Comparison of ENCODE assay signal across 17 cellular contexts in genomic region chr11:329886-330253, GRCh38. TPM values are rescaled to one million over a fixed set of nuclear protein-coding genes. Genes with fewer than 3 reads are reported as not detected.
DNase-seq lines count a peak whose midpoint lies in the region; ATAC-seq and TF ChIP-seq lines count a peak whose summit lies in the region.
"Had no signal": no experiment of that assay in that cellular context is flagged by ENCODE, and none has a peak within 500 bp of the region (broad histone marks: within the 10 kb centered on the region; RNA-seq: fewer than 3 reads in every experiment).

No MANE protein-coding gene starts in this region.

- H3K4me1 ChIP-seq in hepatocyte (ENCODE audit: insufficient read depth) (peaks cover 33% of the 10 kb centered on the region), testis (peaks cover 55% of the 10 kb centered on the region)
- H3K4me1 ChIP-seq: HAP-1 had no signal

- no peak overlapping the region for H2AFZ ChIP-seq in hepatocyte

- 95% methylated on average over 2 of the region's 2 CpGs for WGBS in hepatocyte (ENCODE audit: low lambda C conversion rate, missing lambda C conversion rate)
- 76 to 83% methylated on average over 2 of the region's 2 CpGs for WGBS in testis, 2 donors

- ATAC-seq in activated B cell treated with CpG ODN at 0.5 μM for 24 hours (ENCODE audit: low read depth) (no peak), HG03045 (IDR thresholded peaks at IDR 0.05; ENCODE audit: unreplicated experiment) (no peak)

- no peaks in the 10 kb centered on the region for H3K9me2 ChIP-seq in hepatocyte (replicated peaks; ENCODE audit: insufficient read depth)
- H3K9me2 ChIP-seq: SK-N-SH had no signal

- H3K4me1 Mint-ChIP-seq in activated B cell treated with CpG ODN at 0.5 μM for 24 hours: peaks cover 52% of the 10 kb centered on the region

- CTCF ChIA-PET in activated B cell treated with CpG ODN at 0.5 μM for 24 hours (lab: Charles Lee): interaction anchor here (1.3 to 1.9 kb wide), 2 partner anchors 21 to 79 kb away, joined by 3 to 8 read pairs; no protein-coding TSS in a partner anchor

- H3K27ac ChIP-seq in hepatocyte (peak overlapping the region; percentile 44), testis (peak overlapping the region; percentile 33 to 91)

- no peak for TF ChIP-seq POLR2A in testis (IDR thresholded peaks at IDR 0.05)

- POLR2A ChIA-PET in activated B cell treated with CpG ODN at 0.5 μM for 24 hours (lab: Charles Lee): interaction anchor here (1.0 to 3.5 kb wide), 3 partner anchors 10 to 26 kb away, joined by 3 to 21 read pairs (median 3); no protein-coding TSS in a partner anchor

- no peaks in the 10 kb centered on the region for H3K36me3 Mint-ChIP-seq in activated B cell treated with CpG ODN at 0.5 μM for 24 hours (ENCODE audit: low read depth)

- H3K27ac Mint-ChIP-seq in activated B cell treated with CpG ODN at 0.5 μM for 24 hours: peak overlapping the region; percentile 75

- no peak overlapping the region for H3K4me3 Mint-ChIP-seq in activated B cell treated with CpG ODN at 0.5 μM for 24 hours

- H3K36me3 ChIP-seq in hepatocyte (replicated peaks; ENCODE audit: insufficient read depth, low read depth) (no peaks in the 10 kb centered on the region), testis (ENCODE audit: low read depth, missing control alignments) (no peaks in the 10 kb centered on the region)
- H3K36me3 ChIP-seq: HAP-1 had no signal

- H4K20me1 ChIP-seq in hepatocyte (ENCODE audit: insufficient read depth, poor library complexity, severe bottlenecking): no peaks in the 10 kb centered on the region

- H3K4me3 ChIP-seq in hepatocyte (no peak overlapping the region), testis (no peak overlapping the region)
- H3K4me3 ChIP-seq: HAP-1, lung had no signal

- peak; percentile 28 for DNase-seq in activated effector memory CD4-positive, alpha-beta T cell treated with anti-CD3 and anti-CD28 coated beads, Interleukin-2, amount 50 U/mL, for 16 hours
- no peak for DNase-seq in activated effector memory CD4-positive, alpha-beta T cell treated with Interleukin-2 at 50 U/mL for 16 hours
- DNase-seq in activated B cell treated with CpG ODN at 0.5 μM for 24 hours (no peak), hepatocyte (ENCODE audit: low spot score) (no peak), testis (no peak), nucleus accumbens (lab: John Stamatoyannopoulos, UW) (no peak), KG1 (lab: John Stamatoyannopoulos, UW) (no peak)
- DNase-seq: DMS153, foreskin melanocyte, NCI-H1417 treated with DMSO at 0.1 percent for 48 hours had no signal

- intact Hi-C loops in activated B cell treated with CpG ODN at 0.5 μM for 24 hours (cut with micrococcal nuclease) (no loop called here), testis (cut with DNase I; ENCODE audit: low total_unique reads) (no loop called here)

- TF ChIP-seq CTCF in activated B cell treated with CpG ODN at 0.5 μM for 24 hours (IDR thresholded peaks at IDR 0.05): no peak
- no peak for TF ChIP-seq CTCF in hepatocyte (IDR thresholded peaks at IDR 0.05; ENCODE audit: poor library complexity)
- no peak for TF ChIP-seq CTCF in testis (IDR thresholded peaks at IDR 0.05)

- H3K27me3 ChIP-seq in hepatocyte (no peaks in the 10 kb centered on the region), testis (no peaks in the 10 kb centered on the region)

- H3K4me2 ChIP-seq in hepatocyte: no peak overlapping the region
- H3K4me2 ChIP-seq: SK-N-SH had no signal

- H3K79me2 ChIP-seq in hepatocyte: no peaks in the 10 kb centered on the region

- H3K9me3 Mint-ChIP-seq in activated B cell treated with CpG ODN at 0.5 μM for 24 hours: no peaks in the 10 kb centered on the region

- H3K27me3 Mint-ChIP-seq in activated B cell treated with CpG ODN at 0.5 μM for 24 hours: no peaks in the 10 kb centered on the region

- no peaks in the 10 kb centered on the region for H3K9me3 ChIP-seq in hepatocyte (ENCODE audit: low read depth)
- H3K9me3 ChIP-seq in testis: no peaks in the 10 kb centered on the region
- H3K9me3 ChIP-seq: HAP-1, SK-N-SH had no signal

RNA-seq across cellular contexts. Expression of gene IFITM3, which starts 9.2 kb away (rescaled TPM):
- total RNA-seq in activated B cell treated with CpG ODN at 0.5 μM for 24 hours: 14.8 and 17.0 TPM in 2 replicates
- total RNA-seq in hepatocyte: 166 and 182 TPM in 2 replicates
- polyA plus RNA-seq in hepatocyte: 2,035 and 2,121 TPM in 2 replicates
- 100 to 1,000 TPM; 256 to 459 TPM for total RNA-seq in testis
- 717 TPM for polyA plus RNA-seq in testis (ENCODE audit: insufficient read depth, low read depth, low replicate concordance)

RNA-seq across cellular contexts. Expression of gene IFITM1, which starts 16.0 kb away (rescaled TPM):
- total RNA-seq in activated B cell treated with CpG ODN at 0.5 μM for 24 hours (21.2 and 25.3 TPM in 2 replicates), hepatocyte (98.0 and 98.9 TPM in 2 replicates), testis (10 to 100 TPM; 63.1 to 93.3 TPM)
- polyA plus RNA-seq in hepatocyte (159 and 201 TPM in 2 replicates), testis (ENCODE audit: insufficient read depth, low read depth, low replicate concordance) (146 TPM)

RNA-seq across cellular contexts. Expression of gene IFITM2, which starts 22.3 kb away (rescaled TPM):
- total RNA-seq in activated B cell treated with CpG ODN at 0.5 μM for 24 hours: 112 and 125 TPM in 2 replicates
- 59.2 and 74.6 TPM in 2 replicates for total RNA-seq in hepatocyte
- 504 and 535 TPM in 2 replicates for polyA plus RNA-seq in hepatocyte
- total RNA-seq in testis: 100 to 1,000 TPM; 119 to 169 TPM
- polyA plus RNA-seq in testis (ENCODE audit: insufficient read depth, low read depth, low replicate concordance): 283 TPM

RNA-seq across cellular contexts. Expression of gene IFITM5, which starts 30.5 kb away (rescaled TPM):
- total RNA-seq in activated B cell treated with CpG ODN at 0.5 μM for 24 hours: not detected in 2 replicates
- not detected in 2 replicates for total RNA-seq in hepatocyte
- polyA plus RNA-seq in hepatocyte: 0.36 TPM in 1 of 2 replicates, not detected in the other
- not detected for total RNA-seq in testis
- not detected for polyA plus RNA-seq in testis (ENCODE audit: insufficient read depth, low read depth, low replicate concordance)
- total RNA-seq: cardiac septum, lung, osteoblast had no signal
- polyA plus RNA-seq: AG04450, lung, SK-N-SH had no signal

RNA-seq across cellular contexts. Expression of gene B4GALNT4, which starts 39.4 kb away (rescaled TPM):
- total RNA-seq in activated B cell treated with CpG ODN at 0.5 μM for 24 hours (not detected in 2 replicates), hepatocyte (27.8 and 38.8 TPM in 2 replicates), testis (10 to 100 TPM in 1 of 2 donors, 1 to 10 TPM in 1; 7.2 to 10.1 TPM)
- polyA plus RNA-seq in hepatocyte (30.0 and 44.6 TPM in 2 replicates), testis (ENCODE audit: insufficient read depth, low read depth, low replicate concordance) (4.3 TPM)
